8 cellular contexts compared by ENCODE assay signal in the genomic region with DNA sequence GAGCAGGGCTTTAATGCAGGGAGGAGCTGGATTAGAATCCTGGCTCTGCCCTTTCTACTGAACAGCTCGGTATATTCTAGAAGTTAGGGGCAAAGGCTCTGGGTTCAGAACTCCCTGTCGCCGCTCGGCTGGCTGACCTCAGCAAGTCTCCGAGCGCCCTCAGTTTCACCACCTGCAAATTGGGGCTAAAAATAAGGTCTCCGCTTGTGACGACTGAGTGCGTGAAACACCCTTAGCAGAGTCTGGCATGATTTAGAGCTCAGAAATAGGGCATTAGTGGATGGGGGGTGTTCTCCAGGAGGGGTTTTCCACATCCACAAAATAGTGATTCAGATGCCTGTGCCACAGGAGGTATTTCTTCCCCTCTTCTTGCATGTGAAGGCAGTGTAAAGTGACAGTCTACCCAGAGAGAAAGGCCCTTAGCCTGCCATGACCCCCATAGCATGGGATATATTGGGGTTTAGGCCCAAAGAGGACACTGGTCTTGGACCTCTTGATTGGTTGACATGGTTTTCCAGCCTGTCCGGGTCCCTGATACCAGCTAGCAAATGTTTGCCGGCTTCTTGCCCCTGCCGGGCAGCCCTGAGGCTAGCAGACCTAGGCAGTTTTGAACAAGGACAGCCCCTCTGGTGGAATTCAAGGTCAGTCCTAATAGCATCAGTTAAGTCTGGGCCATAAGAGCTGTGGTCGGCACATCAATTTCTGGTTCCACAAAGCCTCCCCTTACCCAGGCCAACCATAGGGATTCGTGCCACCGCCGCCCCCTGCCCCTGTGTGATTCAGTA. TPM values are rescaled to one million over a fixed set of nuclear protein-coding genes. Genes with fewer than 3 reads are reported as not detected.
DNase-seq lines count a peak whose midpoint lies in the region; ATAC-seq, FAIRE-seq and TF ChIP-seq lines count a peak whose summit lies in the region.

No MANE protein-coding gene starts in this region.

- no peak for ATAC-seq in pancreas

- peak overlapping the region; percentile 83 for H3K4me2 ChIP-seq in DOHH2 (ENCODE audit: low read length)
- H3K4me2 ChIP-seq in OCI-LY7 (ENCODE audit: low read length): peak overlapping the region; percentile 99

- H2AFZ ChIP-seq in OCI-LY7 (ENCODE audit: low read length): no peak overlapping the region

- DNase-seq in OCI-LY7 (ENCODE audit: low spot score) (peak; percentile 73), epithelial cell of proximal tubule (ENCODE audit: low read depth) (no peak), pancreas (no peak), middle frontal gyrus (ENCODE audit: extremely low spot score, low spot score) (no peak), SKM-1 treated with dmso at 0.1 percent for 144 hours (lab: John Stamatoyannopoulos, UW; ENCODE audit: unreplicated experiment) (no peak)
- DNase-seq in stimulated activated CD4-positive, alpha-beta T cell treated with anti-CD3 and anti-CD28 coated beads, Interleukin-1b, Interleukin-23, amount 100 ng/mL, for 48 hours: no peak
- DNase-seq in stimulated activated CD8-positive, alpha-beta memory T cell treated with anti-CD3 and anti-CD28 coated beads, Interleukin-4, amount 100 ng/mL, for 48 hours: no peak

- H3K4me1 ChIP-seq in DOHH2 (ENCODE audit: control insufficient read depth, low read length) (peaks cover 48% of the 10 kb centered on the region), OCI-LY7 (ENCODE audit: insufficient read depth, low read length, poor library complexity, severe bottlenecking) (peaks cover 45% of the 10 kb centered on the region), pancreas (peaks cover 18 to 21% (median 19%) of the 10 kb centered on the region in 3 donors)

- 62 to 64% methylated on average over 16 of the region's 16 CpGs for WGBS in pancreas, 2 donors

- peak overlapping the region; percentile 82 for H3K4me3 ChIP-seq in DOHH2 (ENCODE audit: low read length)
- peak overlapping the region; percentile 88 for H3K4me3 ChIP-seq in OCI-LY7 (ENCODE audit: low read depth, low read length, poor library complexity, severe bottlenecking)
- H3K4me3 ChIP-seq in epithelial cell of proximal tubule (ENCODE audit: low read depth, low read length): peak overlapping the region; percentile 84
- peak overlapping the region in 3 of 4 donors; percentile 57 to 88 (median 78) for H3K4me3 ChIP-seq in pancreas

- H3F3A ChIP-seq in DOHH2 (ENCODE audit: control insufficient read depth, insufficient read depth): peaks cover 9% of the 10 kb centered on the region

- intact Hi-C loops in OCI-LY7 (cut with micrococcal nuclease; ENCODE audit: unreplicated experiment): loop anchor here (2.0 to 10.0 kb wide), 3 partner anchors 97 to 721 kb away; no protein-coding TSS in a partner anchor
- intact Hi-C loops in pancreas (cut with DNase I): no loop called here

- no peak for TF ChIP-seq CTCF in DOHH2 (IDR thresholded peaks at IDR 0.05; ENCODE audit: low read depth, low read length, poor library complexity, severe bottlenecking)
- no peak for TF ChIP-seq CTCF in OCI-LY7 (conservative IDR thresholded peaks at IDR 0.05; ENCODE audit: low read length)
- TF ChIP-seq CTCF in epithelial cell of proximal tubule (conservative IDR thresholded peaks at IDR 0.05; ENCODE audit: low read depth, low read length): no peak
- no peak for TF ChIP-seq CTCF in pancreas (IDR thresholded peaks at IDR 0.05)

- no peak for FAIRE-seq in pancreas (lab: Jason Lieb, UNC)

- peaks cover 16% of the 10 kb centered on the region for H3K36me3 ChIP-seq in DOHH2 (ENCODE audit: control insufficient read depth, low read length)
- peaks cover 27% of the 10 kb centered on the region for H3K36me3 ChIP-seq in OCI-LY7 (ENCODE audit: insufficient read depth, low read length)
- H3K36me3 ChIP-seq in pancreas: no peaks in the 10 kb centered on the region

- H4K20me1 ChIP-seq in DOHH2 (ENCODE audit: control insufficient read depth, insufficient read depth, low read depth, low read length): no peaks in the 10 kb centered on the region
- no peaks in the 10 kb centered on the region; the same call in 1 of the 2 replicates for H4K20me1 ChIP-seq in OCI-LY7 (ENCODE audit: insufficient read depth, low read length)

- H3K27ac ChIP-seq in DOHH2 (ENCODE audit: low read depth, low read length): peak overlapping the region; percentile 88
- peak overlapping the region; percentile 94 for H3K27ac ChIP-seq in OCI-LY7 (ENCODE audit: low read depth, low read length, poor library complexity, severe bottlenecking)
- H3K27ac ChIP-seq in pancreas: peak overlapping the region; percentile 75 to 90 (median 78)

- no peaks in the 10 kb centered on the region for H3K27me3 ChIP-seq in DOHH2 (ENCODE audit: control insufficient read depth, low read length)
- H3K27me3 ChIP-seq in pancreas: no peaks in the 10 kb centered on the region

- H3K9me2 ChIP-seq in DOHH2 (replicated peaks; ENCODE audit: control insufficient read depth, low read length) (no peaks in the 10 kb centered on the region), OCI-LY7 (ENCODE audit: insufficient read depth, low read length) (no peaks in the 10 kb centered on the region)

- H3K9me3 ChIP-seq in DOHH2 (ENCODE audit: control insufficient read depth, insufficient read depth, low read length) (no peaks in the 10 kb centered on the region), OCI-LY7 (ENCODE audit: low read length) (no peaks in the 10 kb centered on the region), pancreas (no peaks in the 10 kb centered on the region)

- H3K79me2 ChIP-seq in DOHH2 (ENCODE audit: control insufficient read depth, low read length) (peaks cover 55% of the 10 kb centered on the region), OCI-LY7 (ENCODE audit: insufficient read depth, low read depth, low read length) (peaks cover 56% of the 10 kb centered on the region)

- POLR2A ChIA-PET in OCI-LY7 (lab: Charles Lee): interaction anchor here (1.0 to 2.8 kb wide), 4 partner anchors 14 to 63 kb away, joined by 4 to 11 read pairs (median 5); no protein-coding TSS in a partner anchor

- CTCF ChIA-PET in OCI-LY7 (lab: Charles Lee; ENCODE audit: unreplicated experiment): interaction anchor here (1.0 kb wide), 1 partner anchor 121 kb away, joined by 4 read pairs; no protein-coding TSS in a partner anchor

- TSS peak; percentile 44 for BruUV-seq in OCI-LY7 (replicated peaks; lab: Mats Ljungman, UMichigan)

RNA-seq across cellular contexts. Expression of gene ERGIC1, which starts 1.4 kb away (rescaled TPM):
- total RNA-seq in OCI-LY7 (2014; rRNA removed; shearing (Covaris generic)): 101 and 125 TPM in 2 replicates
- 178 and 201 TPM in 2 replicates for total RNA-seq in OCI-LY7 (2022)
- total RNA-seq in epithelial cell of proximal tubule: 99.1 and 155 TPM in 2 replicates
- total RNA-seq in pancreas: 100 to 1,000 TPM in 1 of 6 donors, 10 to 100 TPM in 5; 58.3 to 101 (median 76.7) TPM
- polyA plus RNA-seq in pancreas: 10 to 100 TPM; 54.8 to 60.3 TPM
